In genomic region chr12:89162704-89163261, GRCh38 we compare ENCODE assay signal across 8 cellular contexts.
DNase-seq lines count a peak whose midpoint lies in the region; ATAC-seq lines count a peak whose summit lies in the region.

No MANE protein-coding gene starts in this region.

- H3K27ac Mint-ChIP-seq in activated CD8-positive, alpha-beta T cell treated with anti-CD3 and anti-CD28 coated beads, Interleukin-2, amount 10 ng/mL, durations not matched to agents 7 days and 5 days = no peak overlapping the region

- CTCF ChIA-PET in activated CD8-positive, alpha-beta T cell treated with anti-CD3 and anti-CD28 coated beads, Interleukin-2, amount 10 ng/mL, durations not matched to agents 7 days and 5 days (lab: Charles Lee) = interaction anchor here (1.0 to 2.0 kb wide), 4 partner anchors 19 to 146 kb away, joined by 3 to 6 read pairs (median 4); no protein-coding TSS in a partner anchor

- H3K4me3 Mint-ChIP-seq in activated CD8-positive, alpha-beta T cell treated with anti-CD3 and anti-CD28 coated beads, Interleukin-2, amount 10 ng/mL, durations not matched to agents 7 days and 5 days = no peak overlapping the region

- H3K36me3 Mint-ChIP-seq in activated CD8-positive, alpha-beta T cell treated with anti-CD3 and anti-CD28 coated beads, Interleukin-2, amount 10 ng/mL, durations not matched to agents 7 days and 5 days (ENCODE audit: low read depth) = no peaks in the 10 kb centered on the region

- in situ Hi-C loops in Caki2 (cut with HindIII; ENCODE audit: low pct_unique_long_range_greater_than_20kb, low sequenced_read_pairs) = no loop called here

- intact Hi-C loops in sciatic nerve (cut with DNase I) = no loop called here

- no peaks in the 10 kb centered on the region for H3K27me3 Mint-ChIP-seq in activated CD8-positive, alpha-beta T cell treated with anti-CD3 and anti-CD28 coated beads, Interleukin-2, amount 10 ng/mL, durations not matched to agents 7 days and 5 days (ENCODE audit: low read depth)

- H3K4me1 Mint-ChIP-seq in activated CD8-positive, alpha-beta T cell treated with anti-CD3 and anti-CD28 coated beads, Interleukin-2, amount 10 ng/mL, durations not matched to agents 7 days and 5 days (ENCODE audit: low read depth) = peaks cover 13% of the 10 kb centered on the region

- DNase-seq in Caki2 (ENCODE audit: low read depth) (peak; percentile 45), Kasumi-1 (lab: John Stamatoyannopoulos, UW) (peak; percentile 98 to 99), fibroblast of the conjunctiva (ENCODE audit: low read depth) (peak; percentile 97), sciatic nerve (ENCODE audit: low spot score) (peak; percentile 67), NCI-H82 (lab: John Stamatoyannopoulos, UW) (no peak), NCI-H526 treated with DMSO at 0.1 percent for 48 hours (lab: John Stamatoyannopoulos, UW) (no peak)
- peak; percentile 48 for DNase-seq in activated CD8-positive, alpha-beta T cell treated with anti-CD3 and anti-CD28 coated beads, Interleukin-2, amount 10 ng/mL, durations not matched to agents 7 days and 5 days

- H3K9me3 Mint-ChIP-seq in activated CD8-positive, alpha-beta T cell treated with anti-CD3 and anti-CD28 coated beads, Interleukin-2, amount 10 ng/mL, durations not matched to agents 7 days and 5 days (ENCODE audit: insufficient read depth) = no peaks in the 10 kb centered on the region

- POLR2A ChIA-PET in activated CD8-positive, alpha-beta T cell treated with anti-CD3 and anti-CD28 coated beads, Interleukin-2, amount 10 ng/mL, durations not matched to agents 7 days and 5 days (lab: Charles Lee) = interaction anchor here (1.8 kb wide), 1 partner anchor 189 kb away, joined by 4 read pairs; the partner anchor contains the start of gene DUSP6

- ATAC-seq in activated CD8-positive, alpha-beta T cell treated with anti-CD3 and anti-CD28 coated beads, Interleukin-2, amount 10 ng/mL, durations not matched to agents 7 days and 5 days = peak; percentile 80
- ATAC-seq in sciatic nerve (peak; percentile 97), HG02642 (IDR thresholded peaks at IDR 0.05; ENCODE audit: poor library complexity, unreplicated experiment) (no peak)

Comparison
In these comparisons a context has a peak if more than half of its experiments do, and no peak if none do; other contexts are left out.
1. DNase-seq: peak in Caki2 (single experiment), Kasumi-1 (2 of 2), activated CD8-positive, alpha-beta T cell treated with anti-CD3 and anti-CD28 coated beads, Interleukin-2, amount 10 ng/mL, durations not matched to agents 7 days and 5 days (single experiment), fibroblast of the conjunctiva (single experiment) and sciatic nerve (single experiment); none in NCI-H82 (single experiment) and NCI-H526 treated with DMSO at 0.1 percent for 48 hours (single experiment).